Comparison of ENCODE assay signal across 1 cellular context in the genomic region with DNA sequence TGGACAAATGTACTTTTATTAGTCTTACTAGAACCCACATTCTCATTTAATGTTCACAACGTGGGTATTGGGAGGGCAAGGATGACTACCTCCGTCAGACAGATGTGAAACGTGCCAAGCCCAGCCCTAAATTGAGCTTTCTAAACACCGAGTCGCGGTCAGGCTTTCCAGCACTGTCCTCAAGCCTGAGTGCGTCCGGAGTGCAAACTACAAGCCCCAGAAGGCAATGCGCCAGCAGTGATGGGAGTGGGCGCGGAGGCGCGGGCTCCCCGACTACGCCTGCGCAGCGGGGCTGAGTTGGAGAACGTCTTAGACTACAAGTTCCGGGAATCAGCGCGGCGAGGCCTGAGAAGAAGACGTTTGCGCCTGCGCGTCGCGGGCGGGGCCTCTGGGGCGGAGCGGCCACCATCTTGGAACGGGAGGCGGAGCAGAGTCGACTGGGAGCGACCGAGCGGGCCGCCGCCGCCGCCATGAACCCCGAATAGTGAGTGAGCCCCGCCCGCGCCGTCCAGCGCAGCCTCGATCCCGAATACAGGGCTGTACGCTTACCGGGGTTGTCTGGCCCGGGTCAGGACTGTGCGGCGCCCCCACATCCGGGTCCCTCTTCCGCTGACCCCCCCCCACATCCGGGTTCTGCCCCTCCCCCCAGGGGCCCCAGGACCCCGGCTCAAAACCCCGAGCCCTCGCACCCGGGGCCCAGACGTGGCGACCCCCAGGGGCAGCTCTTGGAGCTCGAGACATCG.
TF ChIP-seq lines count a peak whose summit lies in the region.

Gene RAB1B (plus strand): TSS at position 430 of the 743 bp plus-strand sequence. CDS start 41 bp downstream, at position 471.

TF ChIP-seq in SK-N-SH, 30 proteins besides CTCF, POLR2A, EP300 and RAD21 (continued from another document):
- TF ChIP-seq, protein P1, sequence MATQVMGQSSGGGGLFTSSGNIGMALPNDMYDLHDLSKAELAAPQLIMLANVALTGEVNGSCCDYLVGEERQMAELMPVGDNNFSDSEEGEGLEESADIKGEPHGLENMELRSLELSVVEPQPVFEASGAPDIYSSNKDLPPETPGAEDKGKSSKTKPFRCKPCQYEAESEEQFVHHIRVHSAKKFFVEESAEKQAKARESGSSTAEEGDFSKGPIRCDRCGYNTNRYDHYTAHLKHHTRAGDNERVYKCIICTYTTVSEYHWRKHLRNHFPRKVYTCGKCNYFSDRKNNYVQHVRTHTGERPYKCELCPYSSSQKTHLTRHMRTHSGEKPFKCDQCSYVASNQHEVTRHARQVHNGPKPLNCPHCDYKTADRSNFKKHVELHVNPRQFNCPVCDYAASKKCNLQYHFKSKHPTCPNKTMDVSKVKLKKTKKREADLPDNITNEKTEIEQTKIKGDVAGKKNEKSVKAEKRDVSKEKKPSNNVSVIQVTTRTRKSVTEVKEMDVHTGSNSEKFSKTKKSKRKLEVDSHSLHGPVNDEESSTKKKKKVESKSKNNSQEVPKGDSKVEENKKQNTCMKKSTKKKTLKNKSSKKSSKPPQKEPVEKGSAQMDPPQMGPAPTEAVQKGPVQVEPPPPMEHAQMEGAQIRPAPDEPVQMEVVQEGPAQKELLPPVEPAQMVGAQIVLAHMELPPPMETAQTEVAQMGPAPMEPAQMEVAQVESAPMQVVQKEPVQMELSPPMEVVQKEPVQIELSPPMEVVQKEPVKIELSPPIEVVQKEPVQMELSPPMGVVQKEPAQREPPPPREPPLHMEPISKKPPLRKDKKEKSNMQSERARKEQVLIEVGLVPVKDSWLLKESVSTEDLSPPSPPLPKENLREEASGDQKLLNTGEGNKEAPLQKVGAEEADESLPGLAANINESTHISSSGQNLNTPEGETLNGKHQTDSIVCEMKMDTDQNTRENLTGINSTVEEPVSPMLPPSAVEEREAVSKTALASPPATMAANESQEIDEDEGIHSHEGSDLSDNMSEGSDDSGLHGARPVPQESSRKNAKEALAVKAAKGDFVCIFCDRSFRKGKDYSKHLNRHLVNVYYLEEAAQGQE (IDR thresholded peaks at IDR 0.05; ENCODE audit: low read depth, low read length), result 0 out of 2 replicates have a peak, but pooled peaks have one; percentile 13
- TF ChIP-seq POLR2AphosphoS5 (IDR thresholded peaks at IDR 0.05; ENCODE audit: low read depth, low read length) (peak; percentile 83), ELF1 (IDR thresholded peaks at IDR 0.05) (peak; percentile 25; the same call in 1 of the 2 replicates), ZBTB33 (IDR thresholded peaks at IDR 0.05; ENCODE audit: borderline replicate concordance, low read depth) (no peak), TAF1 (IDR thresholded peaks at IDR 0.05; ENCODE audit: borderline replicate concordance, low read depth, low read length) (peak; percentile 8; the same call in 1 of the 2 replicates), NFIC (IDR thresholded peaks at IDR 0.05; ENCODE audit: borderline replicate concordance) (no peak), MXI1 (IDR thresholded peaks at IDR 0.05; ENCODE audit: low read depth, low read length) (peak; percentile 74; the same call in 1 of the 2 replicates), SMC3 (IDR thresholded peaks at IDR 0.05; ENCODE audit: low read depth, low read length) (no peak), CHD2 (IDR thresholded peaks at IDR 0.05; ENCODE audit: low read length, partially characterized antibody) (peak; percentile 60), GABPA (IDR thresholded peaks at IDR 0.05; ENCODE audit: low read depth) (peak; percentile 41; the same call in 1 of the 2 replicates), RCOR1 (IDR thresholded peaks at IDR 0.05; ENCODE audit: low read length) (no peak), JUND (IDR thresholded peaks at IDR 0.05) (no peak), RFX5 (IDR thresholded peaks at IDR 0.05; ENCODE audit: low read length) (no peak), TCF12 (IDR thresholded peaks at IDR 0.05) (no peak), USF2 (IDR thresholded peaks at IDR 0.05; ENCODE audit: borderline replicate concordance, low read depth, low read length) (no peak)
- TF ChIP-seq, protein P2, sequence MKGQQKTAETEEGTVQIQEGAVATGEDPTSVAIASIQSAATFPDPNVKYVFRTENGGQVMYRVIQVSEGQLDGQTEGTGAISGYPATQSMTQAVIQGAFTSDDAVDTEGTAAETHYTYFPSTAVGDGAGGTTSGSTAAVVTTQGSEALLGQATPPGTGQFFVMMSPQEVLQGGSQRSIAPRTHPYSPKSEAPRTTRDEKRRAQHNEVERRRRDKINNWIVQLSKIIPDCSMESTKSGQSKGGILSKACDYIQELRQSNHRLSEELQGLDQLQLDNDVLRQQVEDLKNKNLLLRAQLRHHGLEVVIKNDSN (IDR thresholded peaks at IDR 0.05; ENCODE audit: borderline replicate concordance, low read depth), result no peak
- TF ChIP-seq, protein P3, sequence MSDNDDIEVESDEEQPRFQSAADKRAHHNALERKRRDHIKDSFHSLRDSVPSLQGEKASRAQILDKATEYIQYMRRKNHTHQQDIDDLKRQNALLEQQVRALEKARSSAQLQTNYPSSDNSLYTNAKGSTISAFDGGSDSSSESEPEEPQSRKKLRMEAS (IDR thresholded peaks at IDR 0.05; ENCODE audit: low read depth), result no peak
